8 cellular contexts compared by ENCODE assay signal in genomic region chr13:39035799-39036198, GRCh38. TPM values are rescaled to one million over a fixed set of nuclear protein-coding genes. Genes with fewer than 3 reads are reported as not detected.
DNase-seq lines count a peak whose midpoint lies in the region; ATAC-seq, FAIRE-seq and TF ChIP-seq lines count a peak whose summit lies in the region.

No MANE protein-coding gene starts in this region.

- TF ChIP-seq CTCF in AG04450 (IDR thresholded peaks at IDR 0.05; ENCODE audit: low read depth, low read length) (no peak), bronchial epithelial cell (IDR thresholded peaks at IDR 0.05; ENCODE audit: insufficient read depth, low read length, severe bottlenecking) (no peak)

- CTCF ChIA-PET in AG04450 (lab: Charles Lee) = interaction anchor here (0.6 to 1.9 kb wide), 3 partner anchors 383 to 580 kb away, joined by 3 to 6 read pairs (median 4); no protein-coding TSS in a partner anchor

- DNase-seq in AG04450 (ENCODE audit: low read depth, low spot score) (no peak), bronchial epithelial cell (ENCODE audit: low read depth) (no peak), Ammon's horn (ENCODE audit: low spot score) (no peak), SHP77 treated with DMSO at 0.1 percent for 48 hours (lab: John Stamatoyannopoulos, UW) (no peak)
- DNase-seq in stimulated activated CD4-positive, alpha-beta T cell treated with anti-CD3 and anti-CD28 coated beads, Interleukin-2, amount 100 ng/mL, for 48 hours = no peak

- POLR2A ChIA-PET in AG04450 (lab: Yijun Ruan, JAX) = interaction anchor here (0.6 kb wide), 1 partner anchor 12 kb away, joined by 3 read pairs; no protein-coding TSS in a partner anchor

- H3K9me3 ChIP-seq in AG04450 (ENCODE audit: control insufficient read depth, insufficient read depth, low read length) (no peaks in the 10 kb centered on the region), HUES64 (ENCODE audit: insufficient read depth, low read depth, low read length) (no peaks in the 10 kb centered on the region), mucosa of rectum (ENCODE audit: control insufficient read depth in 2 of 2, low read length in 2 of 2) (no peaks in the 10 kb centered on the region)

- FAIRE-seq in bronchial epithelial cell (lab: Jason Lieb, UNC) = no peak

- H3K27me3 ChIP-seq in AG04450 (ENCODE audit: control insufficient read depth, insufficient read depth, low read length) = no peaks in the 10 kb centered on the region
- no peaks in the 10 kb centered on the region for H3K27me3 ChIP-seq in HUES64 (ENCODE audit: insufficient read depth, low read length)
- H3K27me3 ChIP-seq in bronchial epithelial cell (ENCODE audit: control insufficient read depth, insufficient read depth, low read length) = no peaks in the 10 kb centered on the region
- no peaks in the 10 kb centered on the region for H3K27me3 ChIP-seq in mucosa of rectum (ENCODE audit: control insufficient read depth in 2 of 2, insufficient read depth in 2 of 2, low read length in 2 of 2)

- peaks cover 33% of the 10 kb centered on the region for H3K36me3 ChIP-seq in HUES64 (ENCODE audit: insufficient read depth, low read length)
- H3K36me3 ChIP-seq in bronchial epithelial cell (ENCODE audit: control insufficient read depth, insufficient read depth, low read length) = peaks cover 2% of the 10 kb centered on the region
- peaks cover 0 to 7% of the 10 kb centered on the region in 2 donors for H3K36me3 ChIP-seq in mucosa of rectum (ENCODE audit: control insufficient read depth in 2 of 2, insufficient read depth in 2 of 2, low read length in 2 of 2)

- H3K4me1 ChIP-seq in HUES64 (ENCODE audit: insufficient read depth, low read length) (peaks cover 22% of the 10 kb centered on the region), mucosa of rectum (ENCODE audit: control insufficient read depth in 2 of 2, insufficient read depth in 2 of 2, low read length in 2 of 2) (peaks cover 12 to 19% of the 10 kb centered on the region in 2 donors)

- H3K4me3 ChIP-seq in AG04450 (ENCODE audit: low read depth, low read length) (peak overlapping the region; percentile 94), HUES64 (ENCODE audit: low read length) (peak overlapping the region; percentile 91), bronchial epithelial cell (ENCODE audit: low read depth, low read length) (peak overlapping the region; percentile 91), mucosa of rectum (ENCODE audit: low read length in 2 of 2) (peak overlapping the region; percentile 99 to 100)

- H3K27ac ChIP-seq in AG04450 (ENCODE audit: low read depth, low read length) = no peak overlapping the region
- no peak overlapping the region for H3K27ac ChIP-seq in HUES64 (ENCODE audit: low read depth, low read length)
- H3K27ac ChIP-seq in mucosa of rectum (ENCODE audit: low read depth in 2 of 2, low read length in 2 of 2) = no peak overlapping the region

- H3K9ac ChIP-seq in HUES64 (ENCODE audit: low read depth, low read length) (peak overlapping the region; percentile 94), mucosa of rectum (ENCODE audit: low read depth in 1 of 2, low read length in 2 of 2) (peak overlapping the region in 1 of 2 donors; percentile 15)

- 41% methylated on average over 2 of the region's 2 CpGs for WGBS in HUES64

- ATAC-seq in GM21786 (IDR thresholded peaks at IDR 0.05; ENCODE audit: unreplicated experiment) = no peak

RNA-seq across cellular contexts. Expression of gene PROSER1, which starts 2.1 kb away (rescaled TPM):
- 16.7 and 19.4 TPM in 2 replicates for polyA plus RNA-seq in AG04450 (2011; rRNA removed)
- 10.0 and 14.0 TPM in 2 replicates for polyA minus RNA-seq in AG04450 (2011; rRNA and poly(A)+ RNA removed)
- 42.3 TPM for polyA plus RNA-seq in HUES64 (2013, experiment 1 of 2)
- polyA plus RNA-seq in HUES64 (2013, experiment 2 of 2) = 50.4 TPM
- 9.5 and 14.8 TPM in 2 replicates for total RNA-seq in bronchial epithelial cell

RNA-seq across cellular contexts. Expression of gene NHLRC3, which starts 2.5 kb away (rescaled TPM):
- 8.0 and 9.9 TPM in 2 replicates for polyA plus RNA-seq in AG04450 (2011; rRNA removed)
- 6.0 and 7.0 TPM in 2 replicates for polyA minus RNA-seq in AG04450 (2011; rRNA and poly(A)+ RNA removed)
- polyA plus RNA-seq in HUES64 (2013, experiment 1 of 2) = 6.8 TPM
- polyA plus RNA-seq in HUES64 (2013, experiment 2 of 2) = 8.5 TPM
- 9.0 and 10.0 TPM in 2 replicates for total RNA-seq in bronchial epithelial cell

RNA-seq across cellular contexts. Expression of gene STOML3, which starts 45.2 kb away (rescaled TPM):
- polyA plus RNA-seq in AG04450 (2011; rRNA removed) = not detected in 2 replicates
- not detected in 2 replicates for polyA minus RNA-seq in AG04450 (2011; rRNA and poly(A)+ RNA removed)
- 0.85 TPM for polyA plus RNA-seq in HUES64 (2013, experiment 1 of 2)
- 0.38 TPM for polyA plus RNA-seq in HUES64 (2013, experiment 2 of 2)
- not detected in 2 replicates for total RNA-seq in bronchial epithelial cell
